Comparison of ENCODE assay signal across 30 cellular contexts in the genomic region with DNA sequence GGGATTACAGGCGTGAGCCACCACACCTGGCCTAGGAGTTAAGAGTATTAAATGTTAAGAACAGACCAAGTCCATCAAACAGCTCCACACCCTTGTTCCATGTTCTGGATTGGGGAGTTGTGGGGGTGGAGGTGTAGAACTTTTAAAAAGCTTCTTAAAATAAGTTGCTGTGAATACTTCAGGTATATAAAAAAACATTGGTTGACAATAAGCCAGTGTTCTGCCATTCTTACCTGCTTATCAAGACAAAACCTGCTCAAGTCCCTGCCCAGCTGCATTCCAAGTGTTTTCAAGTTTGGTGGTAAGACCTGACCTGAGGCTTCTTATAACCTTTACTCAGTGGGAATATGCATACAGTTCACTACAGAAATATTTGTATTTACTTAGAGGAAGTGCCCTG. TPM values are rescaled to one million over a fixed set of nuclear protein-coding genes. Genes with fewer than 3 reads are reported as not detected.
DNase-seq lines count a peak whose midpoint lies in the region; ATAC-seq and TF ChIP-seq lines count a peak whose summit lies in the region.
"Had no signal": no experiment of that assay in that cellular context is flagged by ENCODE, and none has a peak within 500 bp of the region (broad histone marks: within the 10 kb centered on the region; RNA-seq: fewer than 3 reads in every experiment).

No MANE protein-coding gene starts in this region.

- no peak overlapping the region for H3K9ac ChIP-seq in PC-3 (ENCODE audit: low read length)

- H3K27me3 ChIP-seq in Caco-2 (replicated peaks; ENCODE audit: control insufficient read depth, insufficient read depth, low read length) (no peaks in the 10 kb centered on the region), PC-3 (ENCODE audit: low read length) (no peaks in the 10 kb centered on the region), prostate gland (replicated peaks; ENCODE audit: insufficient read depth) (no peaks in the 10 kb centered on the region), body of pancreas (no peaks in the 10 kb centered on the region)
- H3K27me3 ChIP-seq: MG63, right lobe of liver, SJCRH30, spleen, testis had no signal

- 70% methylated on average over 1 of the region's 1 CpG for WGBS in prostate gland
- WGBS in body of pancreas, 2 donors = 83 to 86% methylated on average over 1 of the region's 1 CpG

- peaks cover 50% of the 10 kb centered on the region for H3K4me1 ChIP-seq in Caco-2
- H3K4me1 ChIP-seq in PC-3 (ENCODE audit: insufficient read depth, low read length) = peaks cover 18% of the 10 kb centered on the region
- no peaks in the 10 kb centered on the region for H3K4me1 ChIP-seq in prostate gland (replicated peaks)
- H3K4me1 ChIP-seq in body of pancreas = peaks cover 27% of the 10 kb centered on the region
- H3K4me1 ChIP-seq: testis had no signal

- H3K4me3 Mint-ChIP-seq in Caco-2 (ENCODE audit: unreplicated experiment) = no peak overlapping the region
- H3K4me3 Mint-ChIP-seq in activated CD4-positive, alpha-beta T cell treated with anti-CD3 and anti-CD28 coated beads for 36 hours = no peak overlapping the region
- H3K4me3 Mint-ChIP-seq: activated B cell treated with CpG ODN at 0.5 μM for 24 hours; activated naive CD4-positive, alpha-beta T cell treated with anti-CD3 and anti-CD28 coated beads for 36 hours; activated T-helper 1 cell treated with anti-CD3 and anti-CD28 coated beads, Interleukin-12 subunit alpha, Interleukin-12 subunit beta, Interleukin-2, Interleukin-4 antibody, amounts not matched to agents 30 ng/mL and 10 ng/mL and 1 ng/mL, durations not matched to agents 14 hours and 24 hours and 36 hours; T-cell had no signal

- ATAC-seq in PC-3 = peak; percentile 13; the same call in 1 of the 2 replicates
- no peak for ATAC-seq in body of pancreas
- no peak for ATAC-seq in activated CD4-positive, alpha-beta T cell treated with anti-CD3 and anti-CD28 coated beads for 36 hours
- ATAC-seq: right lobe of liver; stimulated activated naive CD8-positive, alpha-beta T cell treated with anti-CD3 and anti-CD28 coated beads, Interleukin-15, Interleukin-2, amounts not matched to agents 100 U/mL and 50 U/mL, for 24 hours; T-cell had no signal

- H3K27ac Mint-ChIP-seq in Caco-2 (ENCODE audit: unreplicated experiment) = no peak overlapping the region
- H3K27ac Mint-ChIP-seq in activated CD4-positive, alpha-beta T cell treated with anti-CD3 and anti-CD28 coated beads for 36 hours = no peak overlapping the region
- H3K27ac Mint-ChIP-seq: activated B cell treated with CpG ODN at 0.5 μM for 24 hours; activated naive CD4-positive, alpha-beta T cell treated with anti-CD3 and anti-CD28 coated beads for 36 hours; activated T-helper 1 cell treated with anti-CD3 and anti-CD28 coated beads, Interleukin-12 subunit alpha, Interleukin-12 subunit beta, Interleukin-2, Interleukin-4 antibody, amounts not matched to agents 30 ng/mL and 10 ng/mL and 1 ng/mL, durations not matched to agents 14 hours and 24 hours and 36 hours; T-cell had no signal

- POLR2A ChIA-PET in Caco-2 (lab: Charles Lee) (no interaction called here), PC-3 (lab: Charles Lee; ENCODE audit: unreplicated experiment) (no interaction called here)
- POLR2A ChIA-PET in activated CD4-positive, alpha-beta T cell treated with anti-CD3 and anti-CD28 coated beads for 36 hours (lab: Charles Lee) = no interaction called here

- H4K20me1 ChIP-seq in PC-3 (ENCODE audit: low read length) = peaks cover 28% of the 10 kb centered on the region

- H3K9me3 ChIP-seq in Caco-2 (no peaks in the 10 kb centered on the region), PC-3 (ENCODE audit: low read length) (no peaks in the 10 kb centered on the region), prostate gland (no peaks in the 10 kb centered on the region), body of pancreas (no peaks in the 10 kb centered on the region)
- H3K9me3 ChIP-seq: MG63, right lobe of liver, SJCRH30, spleen, testis had no signal

- H3K9me2 ChIP-seq in PC-3 (replicated peaks; ENCODE audit: low read length) = no peaks in the 10 kb centered on the region

- no peaks in the 10 kb centered on the region for H3K9me3 Mint-ChIP-seq in Caco-2 (ENCODE audit: unreplicated experiment)
- H3K9me3 Mint-ChIP-seq in activated CD4-positive, alpha-beta T cell treated with anti-CD3 and anti-CD28 coated beads for 36 hours (ENCODE audit: low read depth) = no peaks in the 10 kb centered on the region
- H3K9me3 Mint-ChIP-seq: activated B cell treated with CpG ODN at 0.5 μM for 24 hours; activated naive CD4-positive, alpha-beta T cell treated with anti-CD3 and anti-CD28 coated beads for 36 hours; activated T-helper 1 cell treated with anti-CD3 and anti-CD28 coated beads, Interleukin-12 subunit alpha, Interleukin-12 subunit beta, Interleukin-2, Interleukin-4 antibody, amounts not matched to agents 30 ng/mL and 10 ng/mL and 1 ng/mL, durations not matched to agents 14 hours and 24 hours and 36 hours; T-cell had no signal

- H3K36me3 ChIP-seq in Caco-2 (ENCODE audit: control insufficient read depth, insufficient read depth, low read length) = peaks cover 3% of the 10 kb centered on the region
- peaks cover 33% of the 10 kb centered on the region for H3K36me3 ChIP-seq in PC-3 (ENCODE audit: low read depth, low read length)
- H3K36me3 ChIP-seq in prostate gland = no peaks in the 10 kb centered on the region
- peaks cover 3 to 4% of the 10 kb centered on the region in 2 donors for H3K36me3 ChIP-seq in body of pancreas (replicated peaks in 1 of 2; ENCODE audit: insufficient read depth in 1 of 2, low read depth in 2 of 2)

- H3K4me1 Mint-ChIP-seq in Caco-2 (ENCODE audit: low read depth, unreplicated experiment) = peaks cover 6% of the 10 kb centered on the region
- H3K4me1 Mint-ChIP-seq in activated CD4-positive, alpha-beta T cell treated with anti-CD3 and anti-CD28 coated beads for 36 hours = peaks cover 16% of the 10 kb centered on the region

- H3K4me2 ChIP-seq in PC-3 (ENCODE audit: low read length) = no peak overlapping the region

- H3K36me3 Mint-ChIP-seq in Caco-2 (ENCODE audit: insufficient read depth, unreplicated experiment) = peaks cover 41% of the 10 kb centered on the region
- H3K36me3 Mint-ChIP-seq in activated CD4-positive, alpha-beta T cell treated with anti-CD3 and anti-CD28 coated beads for 36 hours (ENCODE audit: low read depth) = peaks cover 35% of the 10 kb centered on the region

- DNase-seq in Caco-2 = peak; percentile 41 to 56
- DNase-seq in PC-3 = peak; percentile 35
- peak; percentile 84 for DNase-seq in epithelial cell of esophagus (ENCODE audit: low read depth)
- DNase-seq in prostate gland (ENCODE audit: low spot score) = peak; percentile 15
- no peak for DNase-seq in activated CD8-positive, alpha-beta memory T cell treated with anti-CD3 and anti-CD28 coated beads for 24 hours
- no peak for DNase-seq in body of pancreas
- no peak for DNase-seq in activated CD4-positive, alpha-beta T cell treated with anti-CD3 and anti-CD28 coated beads for 36 hours
- DNase-seq: activated B cell treated with CpG ODN at 0.5 μM for 24 hours; activated naive CD4-positive, alpha-beta T cell treated with anti-CD3 and anti-CD28 coated beads for 36 hours; C1 segment of cervical spinal cord; COR-L47; DMS53; dorsolateral prefrontal cortex; glutamatergic neuron; HCEC 1CT; islet precursor cell; KG1; MG63; midbrain; naive B cell; NCI-H2029; NCI-H526; right lobe of liver; SJCRH30; spleen; stimulated activated CD4-positive, alpha-beta T cell treated with anti-CD3 and anti-CD28 coated beads, Interleukin-2, amount 100 ng/mL, for 24 hours; stimulated activated naive CD8-positive, alpha-beta T cell treated with anti-CD3 and anti-CD28 coated beads, Interleukin-15, Interleukin-2, amounts not matched to agents 100 U/mL and 50 U/mL, for 24 hours; T-cell; testis had no signal

- no peak overlapping the region for H2AFZ ChIP-seq in PC-3 (ENCODE audit: low read length)

- H3F3A ChIP-seq in PC-3 (ENCODE audit: low read length, unreplicated experiment) = peaks cover 5% of the 10 kb centered on the region

- intact Hi-C loops in Caco-2 (cut with micrococcal nuclease; ENCODE audit: unreplicated experiment) (no loop called here), PC-3 (cut with micrococcal nuclease) (no loop called here), prostate gland (cut with DNase I) (no loop called here), body of pancreas (cut with DNase I) (no loop called here)
- intact Hi-C loops in activated CD4-positive, alpha-beta T cell treated with anti-CD3 and anti-CD28 coated beads for 36 hours (cut with DNase I, micrococcal nuclease) = no loop called here

- no peak for TF ChIP-seq POLR2A in prostate gland (IDR thresholded peaks at IDR 0.05)
- TF ChIP-seq POLR2A in body of pancreas (IDR thresholded peaks at IDR 0.05) = no peak

- H3K79me2 ChIP-seq in PC-3 (ENCODE audit: low read length) = peaks cover 17% of the 10 kb centered on the region

- no peak overlapping the region for H3K4me3 ChIP-seq in Caco-2 (ENCODE audit: low read depth, low read length)
- H3K4me3 ChIP-seq in PC-3 (ENCODE audit: low read length) = no peak overlapping the region
- H3K4me3 ChIP-seq in epithelial cell of esophagus (ENCODE audit: low read length) = no peak overlapping the region
- no peak overlapping the region for H3K4me3 ChIP-seq in prostate gland
- no peak overlapping the region for H3K4me3 ChIP-seq in body of pancreas
- H3K4me3 ChIP-seq: dorsolateral prefrontal cortex, MG63, right lobe of liver, SJCRH30, spleen, testis had no signal

- no peak overlapping the region for H3K27ac ChIP-seq in PC-3 (ENCODE audit: low read length)
- H3K27ac ChIP-seq in prostate gland = no peak overlapping the region
- peak overlapping the region in 1 of 4 donors; percentile 17 for H3K27ac ChIP-seq in body of pancreas
- H3K27ac ChIP-seq: dorsolateral prefrontal cortex, right lobe of liver, testis had no signal

- no TSS peak for BruUV-seq in Caco-2 (replicated peaks; lab: Mats Ljungman, UMichigan)
- no TSS peak for BruUV-seq in PC-3 (replicated peaks; lab: Mats Ljungman, UMichigan)

- no peak for TF ChIP-seq CTCF in Caco-2 (IDR thresholded peaks at IDR 0.05; ENCODE audit: insufficient read depth in 1 of 2, low read depth in 1 of 2, low read length in 1 of 2, severe bottlenecking in 1 of 2, unreplicated experiment in 1 of 2)
- TF ChIP-seq CTCF in PC-3 (conservative IDR thresholded peaks at IDR 0.05; ENCODE audit: low read depth, low read length) = no peak
- TF ChIP-seq CTCF in epithelial cell of esophagus (IDR thresholded peaks at IDR 0.05; ENCODE audit: insufficient read depth, low read depth, low read length, missing control alignments) = no peak
- no peak for TF ChIP-seq CTCF in prostate gland (IDR thresholded peaks at IDR 0.05)
- TF ChIP-seq CTCF in body of pancreas (IDR thresholded peaks at IDR 0.05) = no peak

- CTCF ChIA-PET in Caco-2 (lab: Charles Lee) = no interaction called here
- CTCF ChIA-PET in PC-3 (lab: Charles Lee) = no interaction called here
- CTCF ChIA-PET in activated CD4-positive, alpha-beta T cell treated with anti-CD3 and anti-CD28 coated beads for 36 hours (lab: Charles Lee) = no interaction called here

- no peaks in the 10 kb centered on the region for H3K27me3 Mint-ChIP-seq in Caco-2 (ENCODE audit: insufficient read depth, unreplicated experiment)
- H3K27me3 Mint-ChIP-seq in activated CD4-positive, alpha-beta T cell treated with anti-CD3 and anti-CD28 coated beads for 36 hours = no peaks in the 10 kb centered on the region
- H3K27me3 Mint-ChIP-seq: activated B cell treated with CpG ODN at 0.5 μM for 24 hours, naive B cell, T-cell had no signal

RNA-seq across cellular contexts. Expression of gene RBM3, which starts 6.4 kb away (rescaled TPM):
- total RNA-seq in Caco-2 (2022) (233 and 264 TPM in 2 replicates), PC-3 (2014; rRNA removed) (375 and 389 TPM in 2 replicates), prostate gland (100 to 1,000 TPM; 155 to 169 TPM), body of pancreas (100 to 1,000 TPM; 184 to 194 TPM)
- 100 to 1,000 TPM; 164 to 202 TPM for total RNA-seq in activated CD4-positive, alpha-beta T cell treated with anti-CD3 and anti-CD28 coated beads for 36 hours

RNA-seq across cellular contexts. Expression of gene WDR13, which starts 16.6 kb away (rescaled TPM):
- 41.8 and 46.5 TPM in 2 replicates for total RNA-seq in Caco-2 (2022)
- 93.3 and 106 TPM in 2 replicates for total RNA-seq in PC-3 (2014; rRNA removed)
- total RNA-seq in prostate gland = 100 to 1,000 TPM; 102 to 190 TPM
- 100 to 1,000 TPM; 132 to 134 TPM for total RNA-seq in body of pancreas
- 10 to 100 TPM; 27.2 to 39.4 TPM for total RNA-seq in activated CD4-positive, alpha-beta T cell treated with anti-CD3 and anti-CD28 coated beads for 36 hours

RNA-seq across cellular contexts. Expression of gene TBC1D25, which starts 41.1 kb away (rescaled TPM):
- total RNA-seq in Caco-2 (2022) = 9.3 and 11.1 TPM in 2 replicates
- 11.3 and 24.2 TPM in 2 replicates for total RNA-seq in PC-3 (2014; rRNA removed)
- 10 to 100 TPM in 1 of 2 donors, 1 to 10 TPM in 1; 8.9 to 21.9 TPM for total RNA-seq in prostate gland
- 1 to 10 TPM; 5.4 to 5.9 TPM for total RNA-seq in body of pancreas
- 10 to 100 TPM; 13.2 to 15.2 TPM for total RNA-seq in activated CD4-positive, alpha-beta T cell treated with anti-CD3 and anti-CD28 coated beads for 36 hours

RNA-seq across cellular contexts. Expression of gene EBP, which starts 59.1 kb away (rescaled TPM):
- 141 and 154 TPM in 2 replicates for total RNA-seq in Caco-2 (2022)
- 307 and 324 TPM in 2 replicates for total RNA-seq in PC-3 (2014; rRNA removed)
- 10 to 100 TPM; 37.8 to 46.9 TPM for total RNA-seq in prostate gland
- total RNA-seq in body of pancreas = 10 to 100 TPM; 14.8 to 19.7 TPM
- 100 to 1,000 TPM; 137 to 140 TPM for total RNA-seq in activated CD4-positive, alpha-beta T cell treated with anti-CD3 and anti-CD28 coated beads for 36 hours

Comparison
In these comparisons a context has a peak if more than half of its experiments do, and no peak if none do; other contexts are left out.
1. DNase-seq: peak in Caco-2 (2 of 2), PC-3 (single experiment), epithelial cell of esophagus (single experiment) and prostate gland (single experiment); none in activated CD8-positive, alpha-beta memory T cell treated with anti-CD3 and anti-CD28 coated beads for 24 hours (single experiment), body of pancreas (0 of 4) and activated CD4-positive, alpha-beta T cell treated with anti-CD3 and anti-CD28 coated beads for 36 hours (single experiment).